In genomic region chr9:127563579-127563978, GRCh38 we compare ENCODE assay signal across 19 cellular contexts. TPM values are rescaled to one million over a fixed set of nuclear protein-coding genes. Genes with fewer than 3 reads are reported as not detected.
DNase-seq lines count a peak whose midpoint lies in the region; ATAC-seq, FAIRE-seq and TF ChIP-seq lines count a peak whose summit lies in the region.
"Had no signal": no experiment of that assay in that cellular context is flagged by ENCODE, and none has a peak within 500 bp of the region (broad histone marks: within the 10 kb centered on the region; RNA-seq: fewer than 3 reads in every experiment).

No MANE protein-coding gene starts in this region.

- CTCF ChIA-PET in CD4-positive, alpha-beta T cell (lab: Charles Lee): no interaction called here

- H3K4me1 Mint-ChIP-seq in chondrocyte (ENCODE audit: low read depth): peaks cover 78% of the 10 kb centered on the region
- H3K4me1 Mint-ChIP-seq in type B pancreatic cell (ENCODE audit: unreplicated experiment): peaks cover 50% of the 10 kb centered on the region
- H3K4me1 Mint-ChIP-seq in CD4-positive, alpha-beta T cell (ENCODE audit: low read depth): peaks cover 11% of the 10 kb centered on the region

- H3K36me3 ChIP-seq in heart left ventricle: peaks cover 0 to 35% (median 4%) of the 10 kb centered on the region in 9 donors
- peaks cover 0 to 6% (median 0%) of the 10 kb centered on the region in 3 donors for H3K36me3 ChIP-seq in pancreas

- no peak overlapping the region for H3K4me3 Mint-ChIP-seq in chondrocyte (ENCODE audit: unreplicated experiment)
- H3K4me3 Mint-ChIP-seq in type B pancreatic cell: peak overlapping the region; percentile 51
- no peak overlapping the region for H3K4me3 Mint-ChIP-seq in CD4-positive, alpha-beta T cell
- H3K4me3 Mint-ChIP-seq: activated CD8-positive, alpha-beta T cell treated with anti-CD3 and anti-CD28 coated beads, Interleukin-2, amount 10 ng/mL, durations not matched to agents 7 days and 5 days; effector memory CD8-positive, alpha-beta T cell; stimulated activated effector memory CD8-positive, alpha-beta T cell treated with anti-CD3 and anti-CD28 coated beads, Interleukin-12 subunit alpha, Interleukin-12 subunit beta, amount 100 ng/mL, for 72 hours had no signal

- no peaks in the 10 kb centered on the region for H3K27me3 ChIP-seq in heart left ventricle
- no peaks in the 10 kb centered on the region for H3K27me3 ChIP-seq in pancreas
- H3K27me3 ChIP-seq in CD4-positive, alpha-beta T cell (ENCODE audit: control insufficient read depth, insufficient read depth, low read length): no peaks in the 10 kb centered on the region

- no peak for FAIRE-seq in pancreas (lab: Jason Lieb, UNC)
- FAIRE-seq: TTC549 had no signal

- H3K27me3 Mint-ChIP-seq in chondrocyte (ENCODE audit: low read depth) (no peaks in the 10 kb centered on the region), type B pancreatic cell (no peaks in the 10 kb centered on the region)
- H3K27me3 Mint-ChIP-seq in CD4-positive, alpha-beta T cell: no peaks in the 10 kb centered on the region
- H3K27me3 Mint-ChIP-seq: effector memory CD8-positive, alpha-beta T cell had no signal

- H3K9me3 ChIP-seq in heart left ventricle (no peaks in the 10 kb centered on the region), pancreas (no peaks in the 10 kb centered on the region)
- H3K9me3 ChIP-seq in CD4-positive, alpha-beta T cell (ENCODE audit: control insufficient read depth, low read length): no peaks in the 10 kb centered on the region

- H3K36me3 Mint-ChIP-seq in chondrocyte (ENCODE audit: low read depth) (peaks cover 5% of the 10 kb centered on the region), type B pancreatic cell (peaks cover 18% of the 10 kb centered on the region)
- H3K36me3 Mint-ChIP-seq in CD4-positive, alpha-beta T cell (ENCODE audit: low read depth): no peaks in the 10 kb centered on the region
- H3K36me3 Mint-ChIP-seq: naive B cell had no signal

- no peak for ATAC-seq in heart left ventricle
- ATAC-seq in pancreas: no peak
- ATAC-seq in CD4-positive, alpha-beta T cell (ENCODE audit: poor library complexity): no peak
- ATAC-seq: activated CD8-positive, alpha-beta T cell treated with anti-CD3 and anti-CD28 coated beads, Interleukin-2, amount 10 ng/mL, durations not matched to agents 7 days and 5 days; effector memory CD8-positive, alpha-beta T cell; stimulated activated effector memory CD8-positive, alpha-beta T cell treated with anti-CD3 and anti-CD28 coated beads, Interleukin-12 subunit alpha, Interleukin-12 subunit beta, amount 100 ng/mL, for 72 hours had no signal

- DNase-seq in heart left ventricle (no peak), cardiac septum (ENCODE audit: low spot score) (no peak), chondrocyte (ENCODE audit: low spot score) (no peak), pancreas (peak in 1 of 6 donors; percentile 12), type B pancreatic cell (ENCODE audit: extremely low spot score, unreplicated experiment) (no peak), HUDEP-2 (lab: John Stamatoyannopoulos, UW; ENCODE audit: unreplicated experiment in 76 of 76) (no peak), C1 segment of cervical spinal cord (lab: John Stamatoyannopoulos, UW) (no peak)
- DNase-seq in CD4-positive, alpha-beta T cell: no peak
- DNase-seq: activated CD8-positive, alpha-beta T cell treated with anti-CD3 and anti-CD28 coated beads, Interleukin-2, amount 10 ng/mL, durations not matched to agents 7 days and 5 days; activated effector memory CD4-positive, alpha-beta T cell treated with Interleukin-2 at 50 U/mL for 16 hours; DMS 273 treated with DMSO at 0.1 percent for 48 hours; effector memory CD8-positive, alpha-beta T cell; naive B cell; NCI-H2081 treated with DMSO at 0.1 percent for 48 hours; NCI-H748 treated with DMSO at 0.1 percent for 48 hours; retina; stimulated activated CD4-positive, alpha-beta T cell treated with anti-CD3 and anti-CD28 coated beads, Interleukin-4, amount 100 ng/mL, for 4 hours had no signal

- intact Hi-C loops in heart left ventricle (cut with DNase I) (loop anchor here in 1 of 10 donors (10.0 kb wide), 1 partner anchor 349 kb away; no protein-coding TSS in a partner anchor), cardiac septum (cut with DNase I) (loop anchor here (5.0 kb wide), 1 partner anchor 41 kb away; no protein-coding TSS in a partner anchor), pancreas (cut with DNase I) (no loop called here)
- intact Hi-C loops in CD4-positive, alpha-beta T cell (cut with DNase I, micrococcal nuclease): no loop called here

- TF ChIP-seq POLR2A in heart left ventricle (IDR thresholded peaks at IDR 0.05): no peak

- H3K4me1 ChIP-seq in heart left ventricle (peaks cover 21 to 87% (median 69%) of the 10 kb centered on the region in 12 donors), pancreas (peaks cover 7 to 56% (median 48%) of the 10 kb centered on the region in 3 donors)

- 94 to 95% (median 95%) methylated on average over 13 of the region's 13 CpGs for WGBS in heart left ventricle, 4 donors
- 79 to 80% methylated on average over 13 of the region's 13 CpGs for WGBS in pancreas, 2 donors

- H3K4me3 ChIP-seq in heart left ventricle: peak overlapping the region in 1 of 12 donors; percentile 5
- no peak overlapping the region for H3K4me3 ChIP-seq in pancreas

- H3K9me3 Mint-ChIP-seq in chondrocyte (ENCODE audit: low read depth) (no peaks in the 10 kb centered on the region), type B pancreatic cell (no peaks in the 10 kb centered on the region)
- no peaks in the 10 kb centered on the region for H3K9me3 Mint-ChIP-seq in CD4-positive, alpha-beta T cell
- H3K9me3 Mint-ChIP-seq: effector memory CD8-positive, alpha-beta T cell; naive B cell; stimulated activated effector memory CD8-positive, alpha-beta T cell treated with anti-CD3 and anti-CD28 coated beads, Interleukin-12 subunit alpha, Interleukin-12 subunit beta, amount 100 ng/mL, for 72 hours had no signal

- H3K27ac ChIP-seq in heart left ventricle: peak overlapping the region in 11 of 12 donors; percentile 62 to 90 (median 83)
- peak overlapping the region; percentile 42 to 83 (median 66) for H3K27ac ChIP-seq in pancreas
- no peak overlapping the region for H3K27ac ChIP-seq in CD4-positive, alpha-beta T cell (ENCODE audit: low read depth, low read length)

- no peak for TF ChIP-seq CTCF in heart left ventricle (IDR thresholded peaks at IDR 0.05)
- TF ChIP-seq CTCF in chondrocyte (IDR thresholded peaks at IDR 0.05): no peak
- TF ChIP-seq CTCF in pancreas (IDR thresholded peaks at IDR 0.05): no peak
- no peak for TF ChIP-seq CTCF in type B pancreatic cell (conservative IDR thresholded peaks at IDR 0.05)
- TF ChIP-seq CTCF in CD4-positive, alpha-beta T cell (IDR thresholded peaks at IDR 0.05): no peak

- POLR2A ChIA-PET in CD4-positive, alpha-beta T cell (lab: Charles Lee): no interaction called here

- peak overlapping the region; percentile 98 for H3K27ac Mint-ChIP-seq in chondrocyte (ENCODE audit: unreplicated experiment)
- H3K27ac Mint-ChIP-seq in type B pancreatic cell: peak overlapping the region; percentile 98
- no peak overlapping the region for H3K27ac Mint-ChIP-seq in CD4-positive, alpha-beta T cell

RNA-seq across cellular contexts. Expression of gene STXBP1, which starts 48.5 kb away (rescaled TPM):
- 100 to 1,000 TPM in 1 of 9 donors, 10 to 100 TPM in 8; 35.9 to 102 (median 50.2) TPM for total RNA-seq in heart left ventricle
- 10 to 100 TPM; 14.0 to 23.7 TPM for polyA plus RNA-seq in heart left ventricle
- total RNA-seq in cardiac septum: 46.6 TPM
- 40.7 to 45.3 TPM (median 41.6 TPM) in 3 replicates for total RNA-seq in chondrocyte
- total RNA-seq in pancreas: 10 to 100 TPM; 14.3 to 33.0 (median 22.0) TPM
- polyA plus RNA-seq in pancreas: 10 to 100 TPM; 17.6 to 46.4 TPM
- total RNA-seq in type B pancreatic cell (ENCODE audit: low replicate concordance): 43.1 and 48.8 TPM in 2 replicates
- total RNA-seq in CD4-positive, alpha-beta T cell: 1 to 10 TPM; 1.9 to 3.4 TPM
